ENCODE assay signal across 8 cellular contexts in genomic region chr12:6697584-6698351, GRCh38.
A peak's percentile ranks its signal among the peaks of the same experiment; 100 is the strongest.
DNase-seq lines count a peak whose midpoint lies in the region; ATAC-seq lines count a peak whose summit lies in the region.

No MANE protein-coding gene starts in this region.

- H3K4me1 ChIP-seq in HUES48 (ENCODE audit: control insufficient read depth, insufficient read depth, low read length) (peaks cover 11% of the 10 kb centered on the region), iPS DF 6.9 (ENCODE audit: control insufficient read depth, insufficient read depth, low read length) (peaks cover 6% of the 10 kb centered on the region; the same call in 1 of the 2 replicates)

- peaks cover 12% of the 10 kb centered on the region; the same call in 1 of the 2 replicates for H3K36me3 ChIP-seq in HUES48 (ENCODE audit: control insufficient read depth, insufficient read depth, low read length)
- 0 out of 2 replicates have a peak, but pooled peaks cover 3% of the 10 kb centered on the region for H3K36me3 ChIP-seq in iPS DF 6.9 (ENCODE audit: control insufficient read depth, insufficient read depth, low read length)

- no CpG with 5 or more reads among the region's 17 CpGs for WGBS in iPS DF 6.9 (ENCODE audit: insufficient coverage, insufficient read length)

- peak; percentile 27 for DNase-seq in activated CD4-positive, alpha-beta T cell treated with anti-CD3 and anti-CD28 coated beads for 48 hours
- no peak for DNase-seq in activated CD4-positive, alpha-beta T cell treated with anti-CD3 and anti-CD28 coated beads for 1 hour
- peak; percentile 45 for DNase-seq in UCSD-AML1 (lab: John Stamatoyannopoulos, UW; ENCODE audit: unreplicated experiment)
- DNase-seq in iPS DF 6.9 (ENCODE audit: low read depth, low spot score), result peak; percentile 63
- DNase-seq in T-helper 9 cell, result no peak

- no peak for ATAC-seq in GM21526 (IDR thresholded peaks at IDR 0.05; ENCODE audit: low FRiP score, unreplicated experiment)
- no peak for ATAC-seq in GM21447 (IDR thresholded peaks at IDR 0.05; ENCODE audit: unreplicated experiment)

- H3K27me3 ChIP-seq in HUES48 (ENCODE audit: control insufficient read depth, insufficient read depth, low read length), result peaks cover 24% of the 10 kb centered on the region
- peaks cover 9% of the 10 kb centered on the region for H3K27me3 ChIP-seq in iPS DF 6.9 (ENCODE audit: control insufficient read depth, insufficient read depth, low read length)

- H3K9me3 ChIP-seq in HUES48 (ENCODE audit: control insufficient read depth, insufficient read depth, low read length) (no peaks in the 10 kb centered on the region), iPS DF 6.9 (ENCODE audit: control insufficient read depth, insufficient read depth, low read length) (no peaks in the 10 kb centered on the region)

- H3K4me3 ChIP-seq in HUES48 (ENCODE audit: low read depth, low read length) (no peak overlapping the region), iPS DF 6.9 (ENCODE audit: low read length) (no peak overlapping the region)

- no peak overlapping the region for H3K9ac ChIP-seq in HUES48 (ENCODE audit: low read depth, low read length)

- H3K27ac ChIP-seq in HUES48 (ENCODE audit: low read depth, low read length) (peak overlapping the region; percentile 14), iPS DF 6.9 (ENCODE audit: low read length) (no peak overlapping the region)

Comparison
In these comparisons a context has a peak if more than half of its experiments do, and no peak if none do; other contexts are left out.
1. DNase-seq: peak in activated CD4-positive, alpha-beta T cell treated with anti-CD3 and anti-CD28 coated beads for 48 hours (single experiment), UCSD-AML1 (single experiment) and iPS DF 6.9 (single experiment); none in activated CD4-positive, alpha-beta T cell treated with anti-CD3 and anti-CD28 coated beads for 1 hour (single experiment) and T-helper 9 cell (single experiment).